In the genomic region with DNA sequence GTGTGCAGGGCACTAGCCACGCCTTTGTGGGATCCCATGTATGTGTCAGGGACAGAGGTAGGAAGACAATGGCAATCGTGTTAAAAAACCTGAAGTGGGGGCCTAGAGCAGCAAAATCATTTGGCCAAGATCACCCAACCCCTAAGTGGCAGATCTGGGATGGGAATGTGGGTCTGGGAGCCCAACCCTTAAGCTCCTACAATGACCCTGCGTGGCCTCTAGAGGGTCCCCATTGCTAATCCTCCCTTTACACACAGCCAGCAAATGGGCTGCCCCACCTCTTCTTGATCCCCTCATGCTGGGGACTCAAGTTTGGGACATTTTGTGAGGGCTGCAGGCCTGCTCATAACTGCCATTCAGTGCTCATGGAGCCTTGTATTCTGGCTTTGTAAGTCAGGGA, we compare ENCODE assay signal across 18 cellular contexts.
A peak's percentile ranks its signal among the peaks of the same experiment; 100 is the strongest.
DNase-seq lines count a peak whose midpoint lies in the region; ATAC-seq, FAIRE-seq and TF ChIP-seq lines count a peak whose summit lies in the region.
"Had no signal": no experiment of that assay in that cellular context is flagged by ENCODE, and none has a peak within 500 bp of the region (broad histone marks: within the 10 kb centered on the region; RNA-seq: fewer than 3 reads in every experiment).

No MANE protein-coding gene starts in this region.

- no peak for TF ChIP-seq POLR2A in NB4 (IDR thresholded peaks at IDR 0.05; ENCODE audit: extremely low read depth, insufficient read length)

- H3K9me3 ChIP-seq in esophagus (ENCODE audit: control insufficient read depth in 2 of 2, insufficient read depth in 1 of 2, low read depth in 1 of 2, low read length in 1 of 2) (no peaks in the 10 kb centered on the region), pancreas (no peaks in the 10 kb centered on the region)
- H3K9me3 ChIP-seq: left lung had no signal

- H3K27ac Mint-ChIP-seq in T-helper 2 cell treated with Interferon-gamma antibody and Interleukin-4, amounts not matched to agents 5 μg/mL and 100 μg/mL, for 36 hours = no peak overlapping the region
- H3K27ac Mint-ChIP-seq: stimulated activated naive CD8-positive, alpha-beta T cell treated with anti-CD3 and anti-CD28 coated beads, Interleukin-15, Interleukin-2, amounts not matched to agents 100 ng/mL and 50 ng/mL, for 24 hours had no signal

- H3K4me3 ChIP-seq in GM12875 (ENCODE audit: low read depth, low read length) (no peak overlapping the region), NB4 (ENCODE audit: low read depth, low read length) (no peak overlapping the region), esophagus (ENCODE audit: low read depth in 1 of 2, low read length in 2 of 2) (no peak overlapping the region), rectal smooth muscle tissue (ENCODE audit: low read length) (no peak overlapping the region), pancreas (no peak overlapping the region)
- H3K4me3 ChIP-seq: left lung, PC-9 had no signal

- peaks cover 10% of the 10 kb centered on the region for H3K9me3 Mint-ChIP-seq in T-helper 2 cell treated with Interferon-gamma antibody and Interleukin-4, amounts not matched to agents 5 μg/mL and 100 μg/mL, for 36 hours
- H3K9me3 Mint-ChIP-seq: activated T-helper 17 cell treated with anti-CD3 and anti-CD28 coated beads, Interleukin-2, amount 50 U/mL, for 72 hours; effector memory CD8-positive, alpha-beta T cell had no signal

- no peak for FAIRE-seq in pancreas (lab: Jason Lieb, UNC)

- H3K4me3 Mint-ChIP-seq in T-helper 2 cell treated with Interferon-gamma antibody and Interleukin-4, amounts not matched to agents 5 μg/mL and 100 μg/mL, for 36 hours = no peak overlapping the region
- H3K4me3 Mint-ChIP-seq: CD4-positive, alpha-beta memory T cell; effector memory CD8-positive, alpha-beta T cell; nephron; stimulated activated naive CD8-positive, alpha-beta T cell treated with anti-CD3 and anti-CD28 coated beads, Interleukin-15, Interleukin-2, amounts not matched to agents 100 ng/mL and 50 ng/mL, for 24 hours had no signal

- H3K27ac ChIP-seq in esophagus (ENCODE audit: low read depth in 2 of 2, low read length in 1 of 2) (peak overlapping the region; percentile 11 to 66), rectal smooth muscle tissue (ENCODE audit: low read depth, low read length) (peak overlapping the region; percentile 75), pancreas (no peak overlapping the region)
- H3K27ac ChIP-seq: PC-9 had no signal

- H3K4me1 Mint-ChIP-seq in T-helper 2 cell treated with Interferon-gamma antibody and Interleukin-4, amounts not matched to agents 5 μg/mL and 100 μg/mL, for 36 hours (ENCODE audit: low read depth) = peaks cover 26% of the 10 kb centered on the region

- peak; percentile 19; the same call in 1 of the 2 replicates for TF ChIP-seq CTCF in GM12875 (IDR thresholded peaks at IDR 0.05; ENCODE audit: borderline replicate concordance, insufficient read depth, low read depth, low read length)
- peak; percentile 11 for TF ChIP-seq CTCF in NB4 (IDR thresholded peaks at IDR 0.05; ENCODE audit: low read depth, low read length)
- no peak for TF ChIP-seq CTCF in pancreas (IDR thresholded peaks at IDR 0.05)

- H3K4me1 ChIP-seq in esophagus (ENCODE audit: control insufficient read depth in 2 of 2, insufficient read depth in 2 of 2, low read length in 1 of 2) (peaks cover 10 to 14% of the 10 kb centered on the region in 2 donors), rectal smooth muscle tissue (ENCODE audit: control insufficient read depth, insufficient read depth, low read length) (peaks cover 24% of the 10 kb centered on the region), pancreas (no peaks in the 10 kb centered on the region)
- H3K4me1 ChIP-seq: left lung had no signal

- H3K27me3 Mint-ChIP-seq in T-helper 2 cell treated with Interferon-gamma antibody and Interleukin-4, amounts not matched to agents 5 μg/mL and 100 μg/mL, for 36 hours (ENCODE audit: low read depth) = no peaks in the 10 kb centered on the region
- H3K27me3 Mint-ChIP-seq: activated T-helper 17 cell treated with anti-CD3 and anti-CD28 coated beads, Interleukin-2, amount 50 U/mL, for 72 hours; CD4-positive, alpha-beta memory T cell; effector memory CD8-positive, alpha-beta T cell; stimulated activated naive CD8-positive, alpha-beta T cell treated with anti-CD3 and anti-CD28 coated beads, Interleukin-15, Interleukin-2, amounts not matched to agents 100 ng/mL and 50 ng/mL, for 24 hours had no signal

- H3K36me3 Mint-ChIP-seq in T-helper 2 cell treated with Interferon-gamma antibody and Interleukin-4, amounts not matched to agents 5 μg/mL and 100 μg/mL, for 36 hours (ENCODE audit: low read depth) = peaks cover 54% of the 10 kb centered on the region

- H3K27me3 ChIP-seq in esophagus (ENCODE audit: control insufficient read depth in 1 of 2, insufficient read depth in 2 of 2, low read length in 2 of 2) (no peaks in the 10 kb centered on the region), rectal smooth muscle tissue (ENCODE audit: control insufficient read depth, insufficient read depth, low read length) (no peaks in the 10 kb centered on the region), pancreas (no peaks in the 10 kb centered on the region)
- H3K27me3 ChIP-seq: left lung had no signal

- intact Hi-C loops in pancreas (cut with DNase I) = no loop called here

- H3K36me3 ChIP-seq in esophagus (ENCODE audit: control insufficient read depth in 2 of 2, insufficient read depth in 2 of 2, low read length in 1 of 2) = peaks cover under 1 to 7% of the 10 kb centered on the region in 2 donors
- H3K36me3 ChIP-seq in rectal smooth muscle tissue (ENCODE audit: control insufficient read depth, insufficient read depth, low read length) = peaks cover under 1% of the 10 kb centered on the region
- H3K36me3 ChIP-seq in pancreas = peaks cover 0 to 2% (median 0%) of the 10 kb centered on the region in 3 donors

- no peak overlapping the region for H3K9ac ChIP-seq in rectal smooth muscle tissue (ENCODE audit: low read length)

- DNase-seq in NB4 (ENCODE audit: low read depth) = peak; percentile 22
- no peak for DNase-seq in T-helper 2 cell treated with Interferon-gamma antibody and Interleukin-4, amounts not matched to agents 5 μg/mL and 100 μg/mL, for 36 hours (ENCODE audit: low spot score)
- DNase-seq in H4 (ENCODE audit: low spot score) = no peak
- no peak for DNase-seq in DMS79 (lab: John Stamatoyannopoulos, UW)
- DNase-seq in pancreas = no peak
- DNase-seq: activated CD4-positive, alpha-beta T cell treated with anti-CD3 and anti-CD28 coated beads for 48 hours; CD4-positive, alpha-beta memory T cell; effector memory CD8-positive, alpha-beta T cell; glutamatergic neuron; MV-4-11; PC-9 had no signal

- no peak for ATAC-seq in pancreas
- ATAC-seq: activated T-helper 17 cell treated with anti-CD3 and anti-CD28 coated beads, Interleukin-2, amount 50 U/mL, for 72 hours; effector memory CD8-positive, alpha-beta T cell had no signal

- 72 to 84% methylated on average over 3 of the region's 3 CpGs for WGBS in esophagus, 2 donors
- WGBS in pancreas, 2 donors = 88 to 96% methylated on average over 3 of the region's 3 CpGs

Comparison
In these comparisons a context has a peak if more than half of its experiments do, and no peak if none do; other contexts are left out.
1. CTCF ChIP-seq: peak in GM12875 (single experiment) and NB4 (single experiment); none in pancreas (0 of 4).
2. H3K27ac ChIP-seq: peak in esophagus (2 of 2) and rectal smooth muscle tissue (single experiment); none in pancreas (0 of 4).